ENCODE assay signal across 23 cellular contexts in genomic region chr7:90276033-90276728, GRCh38. TPM values are rescaled to one million over a fixed set of nuclear protein-coding genes. Genes with fewer than 3 reads are reported as not detected.
"Had no signal": no experiment of that assay in that cellular context is flagged by ENCODE, and none has a peak within 500 bp of the region (broad histone marks: within the 10 kb centered on the region; RNA-seq: fewer than 3 reads in every experiment).

No MANE protein-coding gene starts in this region.

- H3K4me3 ChIP-seq: PC-9 had no signal

- H3K9me3 Mint-ChIP-seq: activated CD4-positive, alpha-beta memory T cell treated with anti-CD3 and anti-CD28 coated beads for 36 hours; activated CD4-positive, alpha-beta T cell treated with anti-CD3 and anti-CD28 coated beads, Interleukin-2, amount 10 ng/mL, durations not matched to agents 7 days and 5 days; activated naive CD4-positive, alpha-beta T cell treated with anti-CD3 and anti-CD28 coated beads for 36 hours; activated T-helper 17 cell treated with anti-CD3 and anti-CD28 coated beads, Interleukin-2, amount 50 U/mL, for 72 hours; brain; central memory CD8-positive, alpha-beta T cell; T-cell had no signal

- H3K36me3 Mint-ChIP-seq: activated CD4-positive, alpha-beta memory T cell treated with anti-CD3 and anti-CD28 coated beads for 36 hours; activated naive CD8-positive, alpha-beta T cell; brain; T-cell had no signal

- H3K4me2 ChIP-seq: PC-9 had no signal

- H2AFZ ChIP-seq: PC-9 had no signal

- H3K27ac Mint-ChIP-seq: activated CD4-positive, alpha-beta memory T cell treated with anti-CD3 and anti-CD28 coated beads for 36 hours; activated CD4-positive, alpha-beta T cell treated with anti-CD3 and anti-CD28 coated beads, Interleukin-2, amount 10 ng/mL, durations not matched to agents 7 days and 5 days; activated naive CD4-positive, alpha-beta T cell treated with anti-CD3 and anti-CD28 coated beads for 36 hours; activated naive CD8-positive, alpha-beta T cell; activated T-helper 17 cell treated with anti-CD3 and anti-CD28 coated beads, Interleukin-2, amount 50 U/mL, for 72 hours; brain; T-cell had no signal

- ATAC-seq: activated T-helper 17 cell treated with anti-CD3 and anti-CD28 coated beads, Interleukin-2, amount 50 U/mL, for 72 hours; T-cell had no signal

- H3K27ac ChIP-seq: PC-9 had no signal

- H3K4me3 Mint-ChIP-seq: activated CD4-positive, alpha-beta memory T cell treated with anti-CD3 and anti-CD28 coated beads for 36 hours; activated CD4-positive, alpha-beta T cell treated with anti-CD3 and anti-CD28 coated beads, Interleukin-2, amount 10 ng/mL, durations not matched to agents 7 days and 5 days; activated naive CD4-positive, alpha-beta T cell treated with anti-CD3 and anti-CD28 coated beads for 36 hours; activated naive CD8-positive, alpha-beta T cell; activated T-helper 17 cell treated with anti-CD3 and anti-CD28 coated beads, Interleukin-2, amount 50 U/mL, for 72 hours; brain; central memory CD8-positive, alpha-beta T cell; T-cell had no signal

- DNase-seq: activated CD4-positive, alpha-beta memory T cell treated with anti-CD3 and anti-CD28 coated beads for 36 hours; activated CD4-positive, alpha-beta T cell treated with anti-CD3 and anti-CD28 coated beads, Interleukin-2, amount 10 ng/mL, durations not matched to agents 7 days and 5 days; activated CD4-positive, CD25-positive, alpha-beta regulatory T cell; activated CD8-positive, alpha-beta memory T cell treated with anti-CD3 and anti-CD28 coated beads for 24 hours; activated gamma-delta T cell; activated naive CD4-positive, alpha-beta T cell treated with anti-CD3 and anti-CD28 coated beads for 36 hours; activated T-cell treated with anti-CD3 and anti-CD28 coated beads, Interleukin-2, amount 50 U/mL, for 48 hours; amygdala; NCI-H146; NCI-H187 treated with DMSO at 0.1 percent for 48 hours; NCI-H2081 treated with DMSO at 0.1 percent for 48 hours; NCI-H446; NCI-H524; PC-9; SIG-M5; T-cell; T-helper 2 cell; T1000 had no signal

- H3K27me3 Mint-ChIP-seq: activated CD4-positive, alpha-beta memory T cell treated with anti-CD3 and anti-CD28 coated beads for 36 hours; activated T-helper 17 cell treated with anti-CD3 and anti-CD28 coated beads, Interleukin-2, amount 50 U/mL, for 72 hours; brain; central memory CD8-positive, alpha-beta T cell had no signal

- H3K4me1 Mint-ChIP-seq: activated CD4-positive, alpha-beta T cell treated with anti-CD3 and anti-CD28 coated beads, Interleukin-2, amount 10 ng/mL, durations not matched to agents 7 days and 5 days; activated T-helper 17 cell treated with anti-CD3 and anti-CD28 coated beads, Interleukin-2, amount 50 U/mL, for 72 hours; brain; central memory CD8-positive, alpha-beta T cell; T-cell had no signal

RNA-seq across cellular contexts. Expression of gene CFAP69, which starts 31.2 kb away (rescaled TPM):
- total RNA-seq: activated CD4-positive, alpha-beta T cell treated with anti-CD3 and anti-CD28 coated beads, Interleukin-2, amount 10 ng/mL, durations not matched to agents 7 days and 5 days had no signal

RNA-seq across cellular contexts. Expression of gene FAM237B, which starts 44.9 kb away (rescaled TPM):
- total RNA-seq: activated CD4-positive, alpha-beta memory T cell treated with anti-CD3 and anti-CD28 coated beads for 36 hours; activated CD4-positive, alpha-beta T cell treated with anti-CD3 and anti-CD28 coated beads, Interleukin-2, amount 10 ng/mL, durations not matched to agents 7 days and 5 days; activated naive CD4-positive, alpha-beta T cell treated with anti-CD3 and anti-CD28 coated beads for 36 hours; activated T-helper 17 cell treated with anti-CD3 and anti-CD28 coated beads, Interleukin-2, amount 50 U/mL, for 72 hours; astrocyte; PC-9; T-cell had no signal
